In genomic region chrX:121151293-121151692, GRCh38 we compare ENCODE assay signal across 17 cellular contexts.
DNase-seq lines count a peak whose midpoint lies in the region; ATAC-seq and TF ChIP-seq lines count a peak whose summit lies in the region.
"Had no signal": no experiment of that assay in that cellular context is flagged by ENCODE, and none has a peak within 500 bp of the region (broad histone marks: within the 10 kb centered on the region; RNA-seq: fewer than 3 reads in every experiment).

No MANE protein-coding gene starts in this region.

- no peaks in the 10 kb centered on the region for H3K27me3 Mint-ChIP-seq in activated T-helper 2 cell treated with anti-CD3 and anti-CD28 coated beads, Interferon-gamma antibody, Interleukin-2, Interleukin-4, amounts not matched to agents 10 μg/mL and 5 μg/mL and 100 μg/mL, durations not matched to agents 14 hours and 24 hours and 36 hours (ENCODE audit: low read depth)
- H3K27me3 Mint-ChIP-seq: activated CD4-positive, alpha-beta T cell treated with anti-CD3 and anti-CD28 coated beads, Interleukin-2, amount 10 ng/mL, durations not matched to agents 24 days and 14 days had no signal

- no peaks in the 10 kb centered on the region for H4K20me1 ChIP-seq in osteoblast (ENCODE audit: insufficient read depth, low read length)

- H3K9me3 ChIP-seq in osteoblast (ENCODE audit: low read depth, low read length), result no peaks in the 10 kb centered on the region
- no peaks in the 10 kb centered on the region for H3K9me3 ChIP-seq in neuronal stem cell (replicated peaks in 1 of 2; ENCODE audit: control insufficient read depth in 2 of 2, insufficient read depth in 1 of 2, low read depth in 1 of 2, low read length in 2 of 2)
- H3K9me3 ChIP-seq: thyroid gland had no signal

- no peak overlapping the region for H4K91ac ChIP-seq in neuronal stem cell (ENCODE audit: low read depth, low read length, poor library complexity)

- H3K36me3 ChIP-seq in osteoblast (ENCODE audit: insufficient read depth, low read length), result no peaks in the 10 kb centered on the region
- no peaks in the 10 kb centered on the region for H3K36me3 ChIP-seq in neuronal stem cell (replicated peaks in 1 of 2; ENCODE audit: control insufficient read depth in 2 of 2, insufficient read depth in 2 of 2, low read length in 2 of 2)
- H3K36me3 ChIP-seq: thyroid gland had no signal

- no peak overlapping the region for H3K4ac ChIP-seq in neuronal stem cell (ENCODE audit: low read length)

- H2AFZ ChIP-seq in osteoblast (ENCODE audit: low read length), result no peak overlapping the region
- no peak overlapping the region for H2AFZ ChIP-seq in neuronal stem cell (ENCODE audit: low read length)

- H3K9me3 Mint-ChIP-seq in activated T-helper 2 cell treated with anti-CD3 and anti-CD28 coated beads, Interferon-gamma antibody, Interleukin-2, Interleukin-4, amounts not matched to agents 10 μg/mL and 5 μg/mL and 100 μg/mL, durations not matched to agents 14 hours and 24 hours and 36 hours, result no peaks in the 10 kb centered on the region
- H3K9me3 Mint-ChIP-seq: activated CD4-positive, alpha-beta T cell treated with anti-CD3 and anti-CD28 coated beads, Interleukin-2, amount 10 ng/mL, durations not matched to agents 24 days and 14 days; activated T-helper 1 cell treated with anti-CD3 and anti-CD28 coated beads, Interleukin-12 subunit alpha, Interleukin-12 subunit beta, Interleukin-2, Interleukin-4 antibody, amounts not matched to agents 30 ng/mL and 10 ng/mL and 1 ng/mL, durations not matched to agents 14 hours and 24 hours and 36 hours; T-helper 2 cell treated with Interferon-gamma antibody and Interleukin-4, amounts not matched to agents 5 μg/mL and 100 μg/mL, for 36 hours had no signal

- peaks cover 2% of the 10 kb centered on the region for H3K4me1 Mint-ChIP-seq in activated T-helper 2 cell treated with anti-CD3 and anti-CD28 coated beads, Interferon-gamma antibody, Interleukin-2, Interleukin-4, amounts not matched to agents 10 μg/mL and 5 μg/mL and 100 μg/mL, durations not matched to agents 14 hours and 24 hours and 36 hours (ENCODE audit: low read depth)

- H3K4me2 ChIP-seq in osteoblast (ENCODE audit: insufficient read depth, low read length) (no peak overlapping the region), neuronal stem cell (ENCODE audit: insufficient read depth, low read length, poor library complexity, severe bottlenecking) (no peak overlapping the region)

- ATAC-seq in GM18508 (IDR thresholded peaks at IDR 0.05; ENCODE audit: insufficient read depth, unreplicated experiment), result peak; percentile 58
- peak; percentile 88 for ATAC-seq in GM21367 (IDR thresholded peaks at IDR 0.05; ENCODE audit: unreplicated experiment)
- ATAC-seq in HG02885 (IDR thresholded peaks at IDR 0.05; ENCODE audit: poor library complexity, unreplicated experiment), result peak; percentile 83
- peak; percentile 83 for ATAC-seq in HG03575 (IDR thresholded peaks at IDR 0.05; ENCODE audit: extremely low read depth, insufficient number of reproducible peaks, low FRiP score, unreplicated experiment)
- ATAC-seq: HCT116 had no signal

- no peak overlapping the region for H2BK120ac ChIP-seq in neuronal stem cell (ENCODE audit: low read depth, low read length)

- no peaks in the 10 kb centered on the region for H3K36me3 Mint-ChIP-seq in activated T-helper 2 cell treated with anti-CD3 and anti-CD28 coated beads, Interferon-gamma antibody, Interleukin-2, Interleukin-4, amounts not matched to agents 10 μg/mL and 5 μg/mL and 100 μg/mL, durations not matched to agents 14 hours and 24 hours and 36 hours (ENCODE audit: low read depth)

- no peak overlapping the region for H3K4me3 Mint-ChIP-seq in activated T-helper 2 cell treated with anti-CD3 and anti-CD28 coated beads, Interferon-gamma antibody, Interleukin-2, Interleukin-4, amounts not matched to agents 10 μg/mL and 5 μg/mL and 100 μg/mL, durations not matched to agents 14 hours and 24 hours and 36 hours (ENCODE audit: low read depth)
- H3K4me3 Mint-ChIP-seq: activated CD4-positive, alpha-beta T cell treated with anti-CD3 and anti-CD28 coated beads, Interleukin-2, amount 10 ng/mL, durations not matched to agents 24 days and 14 days; activated T-helper 1 cell treated with anti-CD3 and anti-CD28 coated beads, Interleukin-12 subunit alpha, Interleukin-12 subunit beta, Interleukin-2, Interleukin-4 antibody, amounts not matched to agents 30 ng/mL and 10 ng/mL and 1 ng/mL, durations not matched to agents 14 hours and 24 hours and 36 hours; T-helper 2 cell treated with Interferon-gamma antibody and Interleukin-4, amounts not matched to agents 5 μg/mL and 100 μg/mL, for 36 hours had no signal

- H3K79me1 ChIP-seq in neuronal stem cell (ENCODE audit: low read depth, low read length), result no peaks in the 10 kb centered on the region

- H2BK15ac ChIP-seq in neuronal stem cell (ENCODE audit: low read length), result no peak overlapping the region

- H3K14ac ChIP-seq in neuronal stem cell (ENCODE audit: low read length), result no peak overlapping the region

- H3K27me3 ChIP-seq in osteoblast (ENCODE audit: insufficient read depth, low read length), result no peaks in the 10 kb centered on the region
- H3K27me3 ChIP-seq in neuronal stem cell (ENCODE audit: control insufficient read depth in 3 of 3, insufficient read depth in 3 of 3, low read depth in 1 of 3, low read length in 3 of 3), result no peaks in the 10 kb centered on the region
- H3K27me3 ChIP-seq: thyroid gland had no signal

- H2AK5ac ChIP-seq in neuronal stem cell (ENCODE audit: low read depth, low read length), result no peak overlapping the region

- H4K8ac ChIP-seq in neuronal stem cell (ENCODE audit: low read depth, low read length), result no peak overlapping the region

- no peaks in the 10 kb centered on the region for H3K79me2 ChIP-seq in osteoblast (ENCODE audit: insufficient read depth, low read length)

- WGBS in neuronal stem cell (ENCODE audit: extremely low coverage in 2 of 2, insufficient read length in 2 of 2, insufficient replicate concordance in 1 of 2), 2 donors, result no CpG with 5 or more reads among the region's 4 CpGs

- H3K27ac ChIP-seq in osteoblast (ENCODE audit: low read depth, low read length), result no peak overlapping the region
- no peak overlapping the region for H3K27ac ChIP-seq in neuronal stem cell (replicated peaks; ENCODE audit: low read length)
- H3K27ac ChIP-seq: thyroid gland had no signal

- H2BK5ac ChIP-seq in neuronal stem cell (ENCODE audit: low read length), result no peak overlapping the region

- no peak overlapping the region for H3K9ac ChIP-seq in neuronal stem cell (ENCODE audit: low read depth, low read length, poor library complexity)

- H3K4me3 ChIP-seq in osteoblast (ENCODE audit: insufficient read depth, low read length) (no peak overlapping the region), neuronal stem cell (ENCODE audit: low read length in 2 of 2) (no peak overlapping the region)
- H3K4me3 ChIP-seq: thyroid gland had no signal

- DNase-seq in osteoblast (ENCODE audit: insufficient read length, low spot score, missing footprints) (no peak), neuronal stem cell (ENCODE audit: low spot score) (no peak)
- no peak for DNase-seq in activated T-helper 2 cell treated with anti-CD3 and anti-CD28 coated beads, Interferon-gamma antibody, Interleukin-2, Interleukin-4, amounts not matched to agents 10 μg/mL and 5 μg/mL and 100 μg/mL, durations not matched to agents 14 hours and 24 hours and 36 hours (ENCODE audit: low spot score)
- no peak for DNase-seq in stimulated activated naive CD4-positive, alpha-beta T cell treated with Interleukin-2 at 50 U/mL for 16 hours (lab: John Stamatoyannopoulos, UW)
- DNase-seq: activated CD4-positive, alpha-beta T cell treated with anti-CD3 and anti-CD28 coated beads, Interleukin-2, amount 10 ng/mL, durations not matched to agents 24 days and 14 days; COR-L47; GDM1; NCI-H2081; posterior cingulate gyrus; thyroid gland had no signal

- no peaks in the 10 kb centered on the region for H3K4me1 ChIP-seq in osteoblast (ENCODE audit: insufficient read depth, low read length)
- H3K4me1 ChIP-seq in neuronal stem cell (ENCODE audit: control insufficient read depth in 2 of 2, insufficient read depth in 1 of 2, low read depth in 1 of 2, low read length in 2 of 2), result peaks cover 0 to 2% of the 10 kb centered on the region in 2 donors
- H3K4me1 ChIP-seq: thyroid gland had no signal

- H2BK12ac ChIP-seq in neuronal stem cell (ENCODE audit: low read length), result no peak overlapping the region

- no peak overlapping the region for H3K27ac Mint-ChIP-seq in activated T-helper 2 cell treated with anti-CD3 and anti-CD28 coated beads, Interferon-gamma antibody, Interleukin-2, Interleukin-4, amounts not matched to agents 10 μg/mL and 5 μg/mL and 100 μg/mL, durations not matched to agents 14 hours and 24 hours and 36 hours
- H3K27ac Mint-ChIP-seq: activated CD4-positive, alpha-beta T cell treated with anti-CD3 and anti-CD28 coated beads, Interleukin-2, amount 10 ng/mL, durations not matched to agents 24 days and 14 days; activated T-helper 1 cell treated with anti-CD3 and anti-CD28 coated beads, Interleukin-12 subunit alpha, Interleukin-12 subunit beta, Interleukin-2, Interleukin-4 antibody, amounts not matched to agents 30 ng/mL and 10 ng/mL and 1 ng/mL, durations not matched to agents 14 hours and 24 hours and 36 hours; T-helper 2 cell treated with Interferon-gamma antibody and Interleukin-4, amounts not matched to agents 5 μg/mL and 100 μg/mL, for 36 hours had no signal

- TF ChIP-seq CTCF in osteoblast (IDR thresholded peaks at IDR 0.05; ENCODE audit: extremely low read depth, low read depth, low read length), result no peak

- intact Hi-C loops in activated T-helper 2 cell treated with anti-CD3 and anti-CD28 coated beads, Interferon-gamma antibody, Interleukin-2, Interleukin-4, amounts not matched to agents 10 μg/mL and 5 μg/mL and 100 μg/mL, durations not matched to agents 14 hours and 24 hours and 36 hours (cut with micrococcal nuclease), result no loop called here

- no peak overlapping the region for H3K18ac ChIP-seq in neuronal stem cell (ENCODE audit: low read length)

- H3K23ac ChIP-seq in neuronal stem cell (ENCODE audit: low read depth, low read length, poor library complexity), result no peak overlapping the region
